ENCODE assay signal across 8 cellular contexts in genomic region chr18:56638232-56639093, GRCh38. TPM values are rescaled to one million over a fixed set of nuclear protein-coding genes. Genes with fewer than 3 reads are reported as not detected.
DNase-seq lines count a peak whose midpoint lies in the region; ATAC-seq, FAIRE-seq and TF ChIP-seq lines count a peak whose summit lies in the region.

TSS of gene TXNL1 (minus strand) at chr18:56638592. CDS start at chr18:56638440, 152 bp downstream.

- H3K9ac ChIP-seq in HUES64 (ENCODE audit: low read depth, low read length): peak within 1 kb of the TSS; percentile 99
- H3K9ac ChIP-seq in OCI-LY1 (ENCODE audit: low read length): peak within 1 kb of the TSS; percentile 93

- peak; percentile 86 for FAIRE-seq in endometrium (lab: Jason Lieb, UNC)

- TF ChIP-seq CTCF in OCI-LY1 (IDR thresholded peaks at IDR 0.05; ENCODE audit: low read length): no peak

- no peaks in the 10 kb centered on the region for H3F3A ChIP-seq in OCI-LY1 (ENCODE audit: insufficient read depth, low read length)

- 0 out of 2 replicates have a peak within 1 kb of the TSS, but pooled peaks have one; percentile 36 for H2AFZ ChIP-seq in OCI-LY1 (ENCODE audit: low read length)

- peak; percentile 92 for ATAC-seq in GM21447 (IDR thresholded peaks at IDR 0.05; ENCODE audit: unreplicated experiment)

- peaks cover 47% of the 10 kb centered on the region for H3K79me2 ChIP-seq in OCI-LY1 (ENCODE audit: insufficient read depth, low read length)

- no peaks in the 10 kb centered on the region for H4K20me1 ChIP-seq in OCI-LY1 (ENCODE audit: insufficient read depth, low read length)

- peaks cover 13% of the 10 kb centered on the region for H3K36me3 ChIP-seq in HUES64 (ENCODE audit: insufficient read depth, low read length)
- peaks cover 21% of the 10 kb centered on the region for H3K36me3 ChIP-seq in OCI-LY1 (ENCODE audit: insufficient read depth, low read length)
- H3K36me3 ChIP-seq in mesodermal cell (ENCODE audit: control insufficient read depth, insufficient read depth, low read length): peaks cover 12% of the 10 kb centered on the region

- H3K27ac ChIP-seq in HUES64 (ENCODE audit: low read depth, low read length) (peak within 1 kb of the TSS; percentile 97), OCI-LY1 (ENCODE audit: low read depth, low read length, poor library complexity, severe bottlenecking) (peak within 1 kb of the TSS; percentile 68), mesodermal cell (ENCODE audit: low read depth, low read length, severe bottlenecking) (peak within 1 kb of the TSS; percentile 97)

- H3K4me3 ChIP-seq in HUES64 (ENCODE audit: low read length) (peak within 1 kb of the TSS; percentile 100), OCI-LY1 (ENCODE audit: low read depth, low read length, poor library complexity, severe bottlenecking) (peak within 1 kb of the TSS; percentile 91), mesodermal cell (ENCODE audit: extremely low read depth, insufficient read depth, low read length, poor library complexity, severe bottlenecking) (peak within 1 kb of the TSS; percentile 96)

- H3K27me3 ChIP-seq in HUES64 (ENCODE audit: insufficient read depth, low read length) (no peaks in the 10 kb centered on the region), OCI-LY1 (ENCODE audit: insufficient read depth, low read length) (no peaks in the 10 kb centered on the region)

- 3% methylated on average over 63 of the region's 63 CpGs for WGBS in HUES64
- 1 to 3% methylated on average over 46 to 47 of the region's 63 CpGs for WGBS in mesodermal cell (ENCODE audit: insufficient coverage in 2 of 2), 2 experiments

- peak within 1 kb of the TSS; percentile 92 for H3K4me2 ChIP-seq in OCI-LY1 (ENCODE audit: low read length)

- no peaks in the 10 kb centered on the region for H3K9me2 ChIP-seq in OCI-LY1 (ENCODE audit: low read depth, low read length)

- DNase-seq in Caki2 (ENCODE audit: low read depth): peak; percentile 88
- peak; percentile 100 for DNase-seq in activated CD8-positive, alpha-beta memory T cell treated with anti-CD3 and anti-CD28 coated beads, Interleukin-2, amount 50 U/mL, for 4 hours
- DNase-seq in stimulated activated CD8-positive, alpha-beta memory T cell treated with anti-CD3 and anti-CD28 coated beads, Interleukin-15, amount 100 ng/mL, for 4 hours (ENCODE audit: low read depth in 2 of 2): peak; percentile 99

- H3K9me3 ChIP-seq in HUES64 (ENCODE audit: insufficient read depth, low read depth, low read length) (no peaks in the 10 kb centered on the region), OCI-LY1 (ENCODE audit: low read length) (no peaks in the 10 kb centered on the region), mesodermal cell (ENCODE audit: control insufficient read depth, low read length) (peaks cover 6% of the 10 kb centered on the region)

- in situ Hi-C loops in Caki2 (cut with HindIII; ENCODE audit: low pct_unique_long_range_greater_than_20kb, low sequenced_read_pairs): no loop called here

- H3K4me1 ChIP-seq in HUES64 (ENCODE audit: insufficient read depth, low read length): peaks cover 12% of the 10 kb centered on the region
- H3K4me1 ChIP-seq in OCI-LY1 (ENCODE audit: insufficient read depth, low read length, severe bottlenecking): peaks cover 28% of the 10 kb centered on the region
- no peaks in the 10 kb centered on the region for H3K4me1 ChIP-seq in mesodermal cell (ENCODE audit: control insufficient read depth, insufficient read depth, low read length, poor library complexity, severe bottlenecking)

RNA-seq across cellular contexts. Expression of gene TXNL1, which starts in this region (rescaled TPM):
- 72.9 and 85.5 TPM in 2 replicates for total RNA-seq in Caki2 (2014; rRNA removed; shearing (Covaris generic); ENCODE audit: low replicate concordance)
- polyA plus RNA-seq in HUES64 (2013, experiment 1 of 2): 92.2 TPM
- polyA plus RNA-seq in HUES64 (2013, experiment 2 of 2): 105 TPM
- polyA plus RNA-seq in mesodermal cell (2013, experiment 1 of 2): 82.6 TPM
- 90.4 TPM for polyA plus RNA-seq in mesodermal cell (2013, experiment 2 of 2)

Comparison
In these comparisons a context has a peak if more than half of its experiments do, and no peak if none do; other contexts are left out.
1. Peak in every context shown above with its lines: DNase-seq, ATAC-seq, H3K4me3 ChIP-seq and H3K27ac ChIP-seq.